Comparison of ENCODE assay signal across 8 cellular contexts in the genomic region with DNA sequence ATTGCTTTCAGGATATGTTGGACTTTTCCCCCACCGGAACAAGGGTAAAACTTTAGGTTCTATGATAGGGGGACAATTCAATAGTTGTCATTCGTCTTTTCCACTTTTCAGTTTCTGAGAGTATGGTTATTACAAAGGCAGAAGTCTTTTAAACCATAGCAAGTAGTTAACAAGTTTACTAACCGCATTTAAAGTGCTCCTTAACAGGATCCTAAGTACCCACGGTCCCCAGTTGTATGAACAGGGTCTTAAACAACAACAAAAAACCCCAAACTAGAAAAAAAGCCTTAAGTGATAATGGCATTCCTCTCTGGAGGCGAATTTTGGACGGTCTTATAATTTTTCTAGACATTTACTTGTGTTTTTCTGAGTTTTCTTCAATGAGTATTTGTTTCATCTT. TPM values are rescaled to one million over a fixed set of nuclear protein-coding genes. Genes with fewer than 3 reads are reported as not detected.
DNase-seq lines count a peak whose midpoint lies in the region; ATAC-seq, FAIRE-seq and TF ChIP-seq lines count a peak whose summit lies in the region.

No MANE protein-coding gene starts in this region.

- peaks cover 2% of the 10 kb centered on the region for H3K36me3 ChIP-seq in mammary epithelial cell (ENCODE audit: insufficient read depth, low read length)
- no peaks in the 10 kb centered on the region for H3K36me3 ChIP-seq in mucosa of descending colon (ENCODE audit: low read depth)

- DNase-seq in A549 (ENCODE audit: low read depth in 1 of 2, low spot score in 1 of 2) (no peak), HL-60 (ENCODE audit: low read depth in 1 of 2, low spot score in 1 of 2) (no peak), mammary epithelial cell (no peak), mucosa of descending colon (no peak)

- TF ChIP-seq EP300 in A549 (IDR thresholded peaks at IDR 0.05) = no peak

- H2AFZ ChIP-seq in mammary epithelial cell (ENCODE audit: low read depth, low read length) = peak overlapping the region; percentile 92

- H3K9ac ChIP-seq in mammary epithelial cell (ENCODE audit: insufficient read depth, low read length) = peak overlapping the region; percentile 94

- no peak for TF ChIP-seq RAD21 in A549 (conservative IDR thresholded peaks at IDR 0.05 in 1 of 2, IDR thresholded peaks at IDR 0.05 in 1 of 2)

- peaks cover 21% of the 10 kb centered on the region for H3K79me2 ChIP-seq in mammary epithelial cell (ENCODE audit: insufficient read depth, low read length)

- H3K4me2 ChIP-seq in A549 = peak overlapping the region; percentile 81
- peak overlapping the region; percentile 90 for H3K4me2 ChIP-seq in mammary epithelial cell (ENCODE audit: insufficient read depth, low read depth, low read length)

- CTCF ChIA-PET in A549 (lab: Yijun Ruan, JAX) = interaction anchor here (0.8 to 1.0 kb wide), 2 partner anchors 11 to 129 kb away, joined by 3 read pairs; no protein-coding TSS in a partner anchor
- CTCF ChIA-PET in mammary epithelial cell (lab: Charles Lee; ENCODE audit: low non-redundant PET) = no interaction called here

- peaks cover 14% of the 10 kb centered on the region; the same call in 2 of the 3 replicates for H3K4me1 ChIP-seq in A549
- peaks cover 21% of the 10 kb centered on the region for H3K4me1 ChIP-seq in mammary epithelial cell (ENCODE audit: insufficient read depth, low read length)
- peaks cover 6% of the 10 kb centered on the region for H3K4me1 ChIP-seq in mucosa of descending colon (ENCODE audit: low read depth)

- BruUV-seq in mammary epithelial cell (replicated peaks; lab: Mats Ljungman, UMichigan) = TSS peak; percentile 31

- POLR2A ChIA-PET in A549 (lab: Yijun Ruan, JAX) = no interaction called here

- H3K4me3 ChIP-seq in A549 (peak overlapping the region; percentile 66), HL-60 (replicated peaks; ENCODE audit: insufficient read depth, low read length) (peak overlapping the region; percentile 94), mammary epithelial cell (replicated peaks in 1 of 3; ENCODE audit: insufficient read depth in 1 of 3, low read depth in 2 of 3, low read length in 3 of 3) (peak overlapping the region; percentile 67 to 80 (median 71)), mucosa of descending colon (peak overlapping the region; percentile 42)

- no peak for FAIRE-seq in A549 (lab: Jason Lieb, UNC)

- WGBS in A549 (ENCODE audit: missing lambda C conversion rate) = 56% methylated on average over 6 of the region's 6 CpGs
- 21% methylated on average over 6 of the region's 6 CpGs for WGBS in mammary epithelial cell (ENCODE audit: low coverage, missing lambda C conversion rate)

- ATAC-seq in A549 (no peak), mucosa of descending colon (no peak), GM21825 (IDR thresholded peaks at IDR 0.05; ENCODE audit: unreplicated experiment) (no peak), GM18909 (IDR thresholded peaks at IDR 0.05; ENCODE audit: poor library complexity, unreplicated experiment) (no peak), HG03280 (IDR thresholded peaks at IDR 0.05; ENCODE audit: unreplicated experiment) (no peak), GM21576 (IDR thresholded peaks at IDR 0.05; ENCODE audit: unreplicated experiment) (no peak)

- intact Hi-C loops in mammary epithelial cell (cut with micrococcal nuclease) = loop anchor here (1.0 to 5.0 kb wide), 2 partner anchors 89 to 251 kb away; no protein-coding TSS in a partner anchor
- intact Hi-C loops in mucosa of descending colon (cut with DNase I, micrococcal nuclease) = no loop called here

- H3K9me3 ChIP-seq in A549 = no peaks in the 10 kb centered on the region
- H3K9me3 ChIP-seq in mammary epithelial cell (replicated peaks; ENCODE audit: insufficient read depth, low read length) = no peaks in the 10 kb centered on the region
- no peaks in the 10 kb centered on the region for H3K9me3 ChIP-seq in mucosa of descending colon

- no peaks in the 10 kb centered on the region for H4K20me1 ChIP-seq in mammary epithelial cell (ENCODE audit: insufficient read depth, low read length)

- dilution Hi-C loops in mammary epithelial cell (cut with HindIII; ENCODE audit: low sequenced_read_pairs) = no loop called here

- TF ChIP-seq CTCF in A549 (IDR thresholded peaks at IDR 0.05) (no peak), HL-60 (IDR thresholded peaks at IDR 0.05; ENCODE audit: insufficient read depth, low read length) (no peak), mammary epithelial cell (conservative IDR thresholded peaks at IDR 0.05 in 1 of 2, IDR thresholded peaks at IDR 0.05 in 1 of 2; ENCODE audit: extremely low read depth in 1 of 2, insufficient read depth in 1 of 2, low read depth in 1 of 2, low read length in 2 of 2) (no peak), mucosa of descending colon (IDR thresholded peaks at IDR 0.05) (no peak)

- in situ Hi-C loops in mammary epithelial cell (cut with MboI; ENCODE audit: low sequenced_read_pairs in 2 of 2) = no loop called here

- TF ChIP-seq POLR2A in A549 (IDR thresholded peaks at IDR 0.05; ENCODE audit: low read length) = no peak

- peak overlapping the region; percentile 52 to 90; a peak in 5 of 6 replicates for H3K27ac ChIP-seq in A549
- H3K27ac ChIP-seq in HL-60 (replicated peaks) = peak overlapping the region; percentile 93
- H3K27ac ChIP-seq in mammary epithelial cell (ENCODE audit: insufficient read depth, low read depth, low read length) = peak overlapping the region; percentile 94

- H3K27me3 ChIP-seq in HL-60 (ENCODE audit: insufficient read depth, poor library complexity, severe bottlenecking) (no peaks in the 10 kb centered on the region), mammary epithelial cell (ENCODE audit: insufficient read depth, low read length) (no peaks in the 10 kb centered on the region)

TF ChIP-seq in A549, 52 proteins besides CTCF, POLR2A, EP300 and RAD21:
- TF ChIP-seq, protein P1, sequence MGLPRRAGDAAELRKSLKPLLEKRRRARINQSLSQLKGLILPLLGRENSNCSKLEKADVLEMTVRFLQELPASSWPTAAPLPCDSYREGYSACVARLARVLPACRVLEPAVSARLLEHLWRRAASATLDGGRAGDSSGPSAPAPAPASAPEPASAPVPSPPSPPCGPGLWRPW (IDR thresholded peaks at IDR 0.05) = no peak
- TF ChIP-seq, protein P2, sequence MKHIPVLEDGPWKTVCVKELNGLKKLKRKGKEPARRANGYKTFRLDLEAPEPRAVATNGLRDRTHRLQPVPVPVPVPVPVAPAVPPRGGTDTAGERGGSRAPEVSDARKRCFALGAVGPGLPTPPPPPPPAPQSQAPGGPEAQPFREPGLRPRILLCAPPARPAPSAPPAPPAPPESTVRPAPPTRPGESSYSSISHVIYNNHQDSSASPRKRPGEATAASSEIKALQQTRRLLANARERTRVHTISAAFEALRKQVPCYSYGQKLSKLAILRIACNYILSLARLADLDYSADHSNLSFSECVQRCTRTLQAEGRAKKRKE (CRISPR knock-in tag; IDR thresholded peaks at IDR 0.05; ENCODE audit: low read depth) = no peak
- no peak for TF ChIP-seq RCOR1 (IDR thresholded peaks at IDR 0.05; ENCODE audit: low read depth, low read length)
- no peak for TF ChIP-seq NFE2L2 (conservative IDR thresholded peaks at IDR 0.05; ENCODE audit: low read length)

RNA-seq across cellular contexts. Expression of a gene that starts 0.8 kb away (rescaled TPM):
- 37.0 and 59.2 TPM in 2 replicates for polyA plus RNA-seq in A549 (2011; rRNA removed)
- polyA plus RNA-seq in A549 (2012; cell fraction: cytosol; rRNA removed) = 31.5 and 36.3 TPM in 2 replicates
- polyA plus RNA-seq in A549 (2012; cell fraction: nucleus; rRNA removed) = 12.2 and 12.7 TPM in 2 replicates
- 32.2 to 39.1 TPM (median 36.8 TPM) in 3 replicates for polyA plus RNA-seq in A549 (2017; fragmentation: RNase III; extraction: RNeasy Plus Mini Kit Qiagen cat#74134 plus additional on column Dnase treatment)
- 23.0 and 23.8 TPM in 2 replicates for polyA minus RNA-seq in A549 (2011; rRNA and poly(A)+ RNA removed)
- 10 to 100 TPM; 32.8 to 37.6 TPM for total RNA-seq in mammary epithelial cell
- polyA plus RNA-seq in mammary epithelial cell = 25.3 TPM
- polyA minus RNA-seq in mammary epithelial cell = 22.1 TPM
- total RNA-seq in mucosa of descending colon = 10 to 100 TPM; 45.4 to 62.9 (median 50.9) TPM

Comparison
In these comparisons a context has a peak if more than half of its experiments do, and no peak if none do; other contexts are left out.
1. H3K4me3 ChIP-seq: peak in every context shown above with its lines; median percentile 94 in HL-60; 71 in mammary epithelial cell; 66 in A549; 42 in mucosa of descending colon.